ENCODE assay signal across 7 cellular contexts in genomic region chr20:6765469-6766058, GRCh38.
A peak's percentile ranks its signal among the peaks of the same experiment; 100 is the strongest.
DNase-seq lines count a peak whose midpoint lies in the region; ATAC-seq and TF ChIP-seq lines count a peak whose summit lies in the region.

No MANE protein-coding gene starts in this region.

- DNase-seq in GM12864 (ENCODE audit: low read depth) = no peak
- DNase-seq in NCI-H1105 treated with DMSO at 0.1 percent for 48 hours (lab: John Stamatoyannopoulos, UW) = peak; percentile 74
- peak; percentile 68 for DNase-seq in SKM-1 treated with dmso at 0.1 percent for 144 hours (lab: John Stamatoyannopoulos, UW; ENCODE audit: unreplicated experiment)
- DNase-seq in glomerular visceral epithelial cell (ENCODE audit: extremely low spot score) = peak; percentile 74
- peak; percentile 91 for DNase-seq in superior temporal gyrus (ENCODE audit: extremely low spot score)

- H3K4me3 ChIP-seq in GM12864 (ENCODE audit: low read depth, low read length) = no peak overlapping the region

- ATAC-seq in HG03432 (IDR thresholded peaks at IDR 0.05; ENCODE audit: unreplicated experiment) = no peak
- no peak for ATAC-seq in HG03196 (IDR thresholded peaks at IDR 0.05; ENCODE audit: unreplicated experiment)

- peak; percentile 32 for TF ChIP-seq CTCF in GM12864 (IDR thresholded peaks at IDR 0.05; ENCODE audit: low read depth, low read length, missing control alignments)
